ENCODE assay signal across 1 cellular context in the genomic region with DNA sequence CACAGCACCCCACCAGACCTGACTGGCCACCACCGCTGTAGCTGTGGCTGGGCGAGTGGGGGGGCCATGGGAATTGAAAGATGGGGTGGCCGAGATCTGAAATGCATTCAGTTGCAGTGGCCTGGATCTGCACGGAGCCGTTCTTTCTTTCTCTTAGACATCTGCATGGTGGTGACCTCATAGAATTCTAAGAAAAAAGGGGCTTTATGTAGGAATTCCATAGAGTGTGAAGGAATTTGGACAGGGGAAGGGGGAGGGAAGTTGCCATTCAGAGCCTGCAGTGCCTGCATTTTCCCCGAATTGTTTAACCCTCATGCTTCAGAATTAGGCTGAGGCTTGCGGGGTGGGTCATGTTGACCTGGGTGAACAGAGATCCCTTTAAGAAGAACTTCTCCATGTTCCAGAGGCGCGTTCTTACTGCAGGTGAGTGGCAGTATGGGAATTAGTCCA.
TF ChIP-seq lines count a peak whose summit lies in the region.

No MANE protein-coding gene starts in this region.

TF ChIP-seq in GM12878, 131 proteins besides CTCF, POLR2A, EP300 and RAD21:
- TF ChIP-seq CHD4 (IDR thresholded peaks at IDR 0.05), result no peak
- no peak for TF ChIP-seq TCF7 (IDR thresholded peaks at IDR 0.05; ENCODE audit: borderline replicate concordance)
- TF ChIP-seq, protein P1, sequence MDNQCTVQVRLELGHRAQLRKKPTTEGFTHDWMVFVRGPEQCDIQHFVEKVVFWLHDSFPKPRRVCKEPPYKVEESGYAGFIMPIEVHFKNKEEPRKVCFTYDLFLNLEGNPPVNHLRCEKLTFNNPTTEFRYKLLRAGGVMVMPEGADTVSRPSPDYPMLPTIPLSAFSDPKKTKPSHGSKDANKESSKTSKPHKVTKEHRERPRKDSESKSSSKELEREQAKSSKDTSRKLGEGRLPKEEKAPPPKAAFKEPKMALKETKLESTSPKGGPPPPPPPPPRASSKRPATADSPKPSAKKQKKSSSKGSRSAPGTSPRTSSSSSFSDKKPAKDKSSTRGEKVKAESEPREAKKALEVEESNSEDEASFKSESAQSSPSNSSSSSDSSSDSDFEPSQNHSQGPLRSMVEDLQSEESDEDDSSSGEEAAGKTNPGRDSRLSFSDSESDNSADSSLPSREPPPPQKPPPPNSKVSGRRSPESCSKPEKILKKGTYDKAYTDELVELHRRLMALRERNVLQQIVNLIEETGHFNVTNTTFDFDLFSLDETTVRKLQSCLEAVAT (IDR thresholded peaks at IDR 0.05), result no peak
- TF ChIP-seq KDM1A (IDR thresholded peaks at IDR 0.05; ENCODE audit: borderline replicate concordance), result no peak
